In the genomic region with DNA sequence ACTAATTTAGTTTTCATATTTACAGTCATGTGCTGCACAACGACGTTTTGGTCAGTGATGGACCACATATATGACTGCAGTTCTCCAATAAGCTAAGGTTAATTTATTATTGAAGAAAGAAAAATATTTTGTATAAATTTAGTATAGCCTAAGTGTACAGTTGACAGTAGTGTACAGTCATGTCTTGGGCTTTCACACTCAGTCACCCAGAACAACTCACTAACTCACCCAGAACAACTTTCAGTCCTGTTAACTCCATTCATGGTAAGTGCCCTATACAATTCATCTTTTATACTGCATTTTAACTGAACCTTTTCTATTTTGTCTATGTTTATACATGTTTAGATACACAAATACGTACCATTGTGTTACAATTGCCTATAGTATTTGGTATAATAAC, we compare ENCODE assay signal across 11 cellular contexts. TPM values are rescaled to one million over a fixed set of nuclear protein-coding genes. Genes with fewer than 3 reads are reported as not detected.
DNase-seq lines count a peak whose midpoint lies in the region; ATAC-seq, FAIRE-seq and TF ChIP-seq lines count a peak whose summit lies in the region.
"Had no signal": no experiment of that assay in that cellular context is flagged by ENCODE, and none has a peak within 500 bp of the region (broad histone marks: within the 10 kb centered on the region; RNA-seq: fewer than 3 reads in every experiment).

No MANE protein-coding gene starts in this region.

- no peak overlapping the region for H3K4me3 Mint-ChIP-seq in MCF 10A (ENCODE audit: unreplicated experiment)
- H3K4me3 Mint-ChIP-seq in astrocyte (ENCODE audit: unreplicated experiment) = no peak overlapping the region
- peak overlapping the region; percentile 86 to 90 for H3K4me3 Mint-ChIP-seq in stimulated activated naive CD8-positive, alpha-beta T cell treated with anti-CD3 and anti-CD28 coated beads, Interleukin-15, amount 100 ng/mL, for 72 hours

- H3K27ac Mint-ChIP-seq in MCF 10A (ENCODE audit: low read depth, unreplicated experiment) (no peak overlapping the region), astrocyte (ENCODE audit: unreplicated experiment) (no peak overlapping the region)
- H3K27ac Mint-ChIP-seq in stimulated activated naive CD8-positive, alpha-beta T cell treated with anti-CD3 and anti-CD28 coated beads, Interleukin-15, amount 100 ng/mL, for 72 hours = no peak overlapping the region

- ATAC-seq in HG03196 (IDR thresholded peaks at IDR 0.05; ENCODE audit: unreplicated experiment) = peak; percentile 12
- peak; percentile 34 for ATAC-seq in stimulated activated naive CD8-positive, alpha-beta T cell treated with anti-CD3 and anti-CD28 coated beads, Interleukin-15, amount 100 ng/mL, for 72 hours

- no peak for TF ChIP-seq CTCF in mammary epithelial cell (conservative IDR thresholded peaks at IDR 0.05 in 1 of 2, IDR thresholded peaks at IDR 0.05 in 1 of 2; ENCODE audit: extremely low read depth in 1 of 2, insufficient read depth in 1 of 2, low read depth in 1 of 2, low read length in 2 of 2)
- TF ChIP-seq CTCF in MCF 10A (IDR thresholded peaks at IDR 0.05; ENCODE audit: unreplicated experiment) = no peak
- TF ChIP-seq CTCF in astrocyte (IDR thresholded peaks at IDR 0.05; ENCODE audit: insufficient read depth, low read depth, low read length) = no peak
- no peak for TF ChIP-seq CTCF in GM10266 (IDR thresholded peaks at IDR 0.05; ENCODE audit: control insufficient read depth, insufficient read depth, low read depth, missing control alignments)
- TF ChIP-seq CTCF in GM20000 (IDR thresholded peaks at IDR 0.05; ENCODE audit: extremely low read depth, missing control alignments) = no peak

- H3K4me1 Mint-ChIP-seq in MCF 10A (ENCODE audit: insufficient read depth, unreplicated experiment) (no peaks in the 10 kb centered on the region), astrocyte (ENCODE audit: low read depth, unreplicated experiment) (no peaks in the 10 kb centered on the region)
- H3K4me1 Mint-ChIP-seq in stimulated activated naive CD8-positive, alpha-beta T cell treated with anti-CD3 and anti-CD28 coated beads, Interleukin-15, amount 100 ng/mL, for 72 hours = peaks cover 15% of the 10 kb centered on the region

- no peaks in the 10 kb centered on the region for H3K36me3 Mint-ChIP-seq in MCF 10A (ENCODE audit: insufficient read depth, unreplicated experiment)
- H3K36me3 Mint-ChIP-seq in astrocyte (ENCODE audit: low read depth, unreplicated experiment) = no peaks in the 10 kb centered on the region

- DNase-seq in mammary epithelial cell (no peak), MCF 10A (ENCODE audit: unreplicated experiment) (no peak), astrocyte (ENCODE audit: low read depth) (no peak), GM10266 (ENCODE audit: extremely low spot score) (no peak), SIG-M5 (lab: John Stamatoyannopoulos, UW) (no peak), GM20000 (ENCODE audit: low spot score) (no peak)
- no peak for DNase-seq in stimulated activated naive CD8-positive, alpha-beta T cell treated with anti-CD3 and anti-CD28 coated beads, Interleukin-15, amount 100 ng/mL, for 72 hours

- FAIRE-seq in astrocyte (lab: Jason Lieb, UNC) = no peak

- WGBS in mammary epithelial cell (ENCODE audit: low coverage, missing lambda C conversion rate) = 81% methylated on average over 3 of the region's 3 CpGs

- H3K4me3 ChIP-seq in mammary epithelial cell (replicated peaks in 1 of 3; ENCODE audit: insufficient read depth in 1 of 3, low read depth in 2 of 3, low read length in 3 of 3) = peak overlapping the region in 1 of 3 experiments; percentile 50
- H3K4me3 ChIP-seq in astrocyte (ENCODE audit: insufficient read depth, low read depth, low read length) = no peak overlapping the region
- H3K4me3 ChIP-seq: lung had no signal

- H3K27me3 Mint-ChIP-seq in MCF 10A (ENCODE audit: insufficient read depth, unreplicated experiment) (peaks cover 70% of the 10 kb centered on the region), astrocyte (ENCODE audit: low read depth, unreplicated experiment) (no peaks in the 10 kb centered on the region)
- peaks cover 42% of the 10 kb centered on the region for H3K27me3 Mint-ChIP-seq in stimulated activated naive CD8-positive, alpha-beta T cell treated with anti-CD3 and anti-CD28 coated beads, Interleukin-15, amount 100 ng/mL, for 72 hours

- peak overlapping the region; percentile 97 for H2AFZ ChIP-seq in mammary epithelial cell (ENCODE audit: low read depth, low read length)
- peak overlapping the region; percentile 50 for H2AFZ ChIP-seq in astrocyte (ENCODE audit: low read depth, low read length)

- H3K4me2 ChIP-seq in mammary epithelial cell (ENCODE audit: insufficient read depth, low read depth, low read length) = peak overlapping the region; percentile 88
- H3K4me2 ChIP-seq in astrocyte (ENCODE audit: low read length) = peak overlapping the region; percentile 94

- peaks cover 6% of the 10 kb centered on the region for H3K4me1 ChIP-seq in mammary epithelial cell (ENCODE audit: insufficient read depth, low read length)
- no peaks in the 10 kb centered on the region for H3K4me1 ChIP-seq in astrocyte (ENCODE audit: insufficient read depth, low read length)

- intact Hi-C loops in mammary epithelial cell (cut with micrococcal nuclease) (loop anchor here (1.0 to 5.0 kb wide), 5 partner anchors 290 to 763 kb away; a partner anchor contains a TSS), MCF 10A (cut with micrococcal nuclease) (loop anchor here (1.0 to 10.0 kb wide), 7 partner anchors 146 to 776 kb away; a partner anchor contains a TSS)

- H3K27me3 ChIP-seq in mammary epithelial cell (ENCODE audit: insufficient read depth, low read length) (no peaks in the 10 kb centered on the region), astrocyte (ENCODE audit: insufficient read depth, low read length) (peaks cover 2% of the 10 kb centered on the region)

- H3K9me3 Mint-ChIP-seq in MCF 10A (ENCODE audit: unreplicated experiment) (no peaks in the 10 kb centered on the region), astrocyte (ENCODE audit: unreplicated experiment) (peaks cover 2% of the 10 kb centered on the region)
- H3K9me3 Mint-ChIP-seq in stimulated activated naive CD8-positive, alpha-beta T cell treated with anti-CD3 and anti-CD28 coated beads, Interleukin-15, amount 100 ng/mL, for 72 hours = peaks cover 0 to 7% of the 10 kb centered on the region in 2 donors

- BruUV-seq in mammary epithelial cell (replicated peaks; lab: Mats Ljungman, UMichigan) = no TSS peak
- BruUV-seq in MCF 10A (replicated peaks; lab: Mats Ljungman, UMichigan) = no TSS peak

- POLR2A ChIA-PET in MCF 10A (lab: Yijun Ruan, JAX) = interaction anchor here (0.6 to 1.0 kb wide), 3 partner anchors 12 to 775 kb away, joined by 3 read pairs; no protein-coding TSS in a partner anchor

- H3K9me3 ChIP-seq in mammary epithelial cell (replicated peaks; ENCODE audit: insufficient read depth, low read length) (no peaks in the 10 kb centered on the region), astrocyte (ENCODE audit: insufficient read depth, low read depth, low read length) (no peaks in the 10 kb centered on the region)

- H3K27ac ChIP-seq in mammary epithelial cell (ENCODE audit: insufficient read depth, low read depth, low read length) = no peak overlapping the region
- no peak overlapping the region for H3K27ac ChIP-seq in astrocyte (ENCODE audit: low read depth, low read length)
- H3K27ac ChIP-seq: C4-2B had no signal

- CTCF ChIA-PET in mammary epithelial cell (lab: Charles Lee; ENCODE audit: low non-redundant PET) = no interaction called here
- CTCF ChIA-PET in MCF 10A (lab: Yijun Ruan, JAX) = interaction anchor here (0.6 to 5.4 kb wide), 50 partner anchors 9 to 962 kb away, joined by 3 to 82 read pairs (median 3); a partner anchor contains a TSS

- in situ Hi-C loops in mammary epithelial cell (cut with MboI; ENCODE audit: low sequenced_read_pairs in 2 of 2) = loop anchor here (25.0 kb wide), 3 partner anchors 523 to 773 kb away; a partner anchor contains a TSS

- H3K79me2 ChIP-seq in mammary epithelial cell (ENCODE audit: insufficient read depth, low read length) = no peaks in the 10 kb centered on the region
- H3K79me2 ChIP-seq in astrocyte (ENCODE audit: insufficient read depth, low read length) = no peaks in the 10 kb centered on the region

- no peaks in the 10 kb centered on the region for H3K36me3 ChIP-seq in mammary epithelial cell (ENCODE audit: insufficient read depth, low read length)
- H3K36me3 ChIP-seq in astrocyte (ENCODE audit: insufficient read depth, low read length) = no peaks in the 10 kb centered on the region

- no peaks in the 10 kb centered on the region for H4K20me1 ChIP-seq in mammary epithelial cell (ENCODE audit: insufficient read depth, low read length)
- H4K20me1 ChIP-seq in astrocyte (ENCODE audit: insufficient read depth, low read length) = no peaks in the 10 kb centered on the region

- no peak overlapping the region for H3K9ac ChIP-seq in mammary epithelial cell (ENCODE audit: insufficient read depth, low read length)
- no peak overlapping the region for H3K9ac ChIP-seq in astrocyte (ENCODE audit: low read length)

- dilution Hi-C loops in mammary epithelial cell (cut with HindIII; ENCODE audit: low sequenced_read_pairs) = no loop called here

RNA-seq across cellular contexts. Expression of a gene that starts 3.8 kb away (rescaled TPM):
- not detected for total RNA-seq in mammary epithelial cell
- not detected for polyA plus RNA-seq in mammary epithelial cell
- not detected for polyA minus RNA-seq in mammary epithelial cell
- not detected in 2 replicates for total RNA-seq in MCF 10A (2022)
- not detected in 2 replicates for total RNA-seq in astrocyte
- polyA plus RNA-seq: lung, small intestine had no signal

RNA-seq across cellular contexts. Expression of a gene that starts 48.1 kb away (rescaled TPM):
- not detected for total RNA-seq in mammary epithelial cell
- not detected for polyA plus RNA-seq in mammary epithelial cell
- not detected for polyA minus RNA-seq in mammary epithelial cell
- total RNA-seq in MCF 10A (2022) = not detected in 2 replicates
- not detected in 2 replicates for total RNA-seq in astrocyte
- total RNA-seq: lung had no signal
- polyA plus RNA-seq: lung, small intestine had no signal

Comparison
In these comparisons a context has a peak if more than half of its experiments do, and no peak if none do; other contexts are left out.
1. H3K4me3 Mint-ChIP-seq: peak in stimulated activated naive CD8-positive, alpha-beta T cell treated with anti-CD3 and anti-CD28 coated beads, Interleukin-15, amount 100 ng/mL, for 72 hours (2 of 2); none in MCF 10A (single experiment) and astrocyte (single experiment).